In the genomic region with DNA sequence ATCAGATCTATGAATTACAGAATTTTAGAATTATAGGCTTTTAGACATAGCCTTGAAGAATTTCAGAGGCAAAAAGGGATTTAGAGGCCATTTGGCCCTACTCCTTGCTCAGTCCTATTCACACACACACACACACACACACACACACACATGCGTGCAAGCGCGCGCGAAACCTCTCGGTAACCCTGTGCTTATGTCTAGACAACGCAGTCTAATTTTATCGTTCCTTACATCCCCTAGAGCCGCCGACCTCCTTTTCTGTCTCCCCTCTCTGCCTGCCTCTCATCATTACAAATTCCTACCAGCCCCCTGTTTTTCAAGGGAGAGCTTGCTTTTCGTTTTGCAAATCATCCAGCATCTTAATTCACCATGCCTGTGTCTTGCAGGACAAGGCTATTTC, we compare ENCODE assay signal across 1 cellular context.
TF ChIP-seq lines count a peak whose summit lies in the region.

No MANE protein-coding gene starts in this region.

TF ChIP-seq in GM23338, 12 proteins besides CTCF, POLR2A, EP300 and RAD21 (continued from another document):
- TF ChIP-seq, protein P1, sequence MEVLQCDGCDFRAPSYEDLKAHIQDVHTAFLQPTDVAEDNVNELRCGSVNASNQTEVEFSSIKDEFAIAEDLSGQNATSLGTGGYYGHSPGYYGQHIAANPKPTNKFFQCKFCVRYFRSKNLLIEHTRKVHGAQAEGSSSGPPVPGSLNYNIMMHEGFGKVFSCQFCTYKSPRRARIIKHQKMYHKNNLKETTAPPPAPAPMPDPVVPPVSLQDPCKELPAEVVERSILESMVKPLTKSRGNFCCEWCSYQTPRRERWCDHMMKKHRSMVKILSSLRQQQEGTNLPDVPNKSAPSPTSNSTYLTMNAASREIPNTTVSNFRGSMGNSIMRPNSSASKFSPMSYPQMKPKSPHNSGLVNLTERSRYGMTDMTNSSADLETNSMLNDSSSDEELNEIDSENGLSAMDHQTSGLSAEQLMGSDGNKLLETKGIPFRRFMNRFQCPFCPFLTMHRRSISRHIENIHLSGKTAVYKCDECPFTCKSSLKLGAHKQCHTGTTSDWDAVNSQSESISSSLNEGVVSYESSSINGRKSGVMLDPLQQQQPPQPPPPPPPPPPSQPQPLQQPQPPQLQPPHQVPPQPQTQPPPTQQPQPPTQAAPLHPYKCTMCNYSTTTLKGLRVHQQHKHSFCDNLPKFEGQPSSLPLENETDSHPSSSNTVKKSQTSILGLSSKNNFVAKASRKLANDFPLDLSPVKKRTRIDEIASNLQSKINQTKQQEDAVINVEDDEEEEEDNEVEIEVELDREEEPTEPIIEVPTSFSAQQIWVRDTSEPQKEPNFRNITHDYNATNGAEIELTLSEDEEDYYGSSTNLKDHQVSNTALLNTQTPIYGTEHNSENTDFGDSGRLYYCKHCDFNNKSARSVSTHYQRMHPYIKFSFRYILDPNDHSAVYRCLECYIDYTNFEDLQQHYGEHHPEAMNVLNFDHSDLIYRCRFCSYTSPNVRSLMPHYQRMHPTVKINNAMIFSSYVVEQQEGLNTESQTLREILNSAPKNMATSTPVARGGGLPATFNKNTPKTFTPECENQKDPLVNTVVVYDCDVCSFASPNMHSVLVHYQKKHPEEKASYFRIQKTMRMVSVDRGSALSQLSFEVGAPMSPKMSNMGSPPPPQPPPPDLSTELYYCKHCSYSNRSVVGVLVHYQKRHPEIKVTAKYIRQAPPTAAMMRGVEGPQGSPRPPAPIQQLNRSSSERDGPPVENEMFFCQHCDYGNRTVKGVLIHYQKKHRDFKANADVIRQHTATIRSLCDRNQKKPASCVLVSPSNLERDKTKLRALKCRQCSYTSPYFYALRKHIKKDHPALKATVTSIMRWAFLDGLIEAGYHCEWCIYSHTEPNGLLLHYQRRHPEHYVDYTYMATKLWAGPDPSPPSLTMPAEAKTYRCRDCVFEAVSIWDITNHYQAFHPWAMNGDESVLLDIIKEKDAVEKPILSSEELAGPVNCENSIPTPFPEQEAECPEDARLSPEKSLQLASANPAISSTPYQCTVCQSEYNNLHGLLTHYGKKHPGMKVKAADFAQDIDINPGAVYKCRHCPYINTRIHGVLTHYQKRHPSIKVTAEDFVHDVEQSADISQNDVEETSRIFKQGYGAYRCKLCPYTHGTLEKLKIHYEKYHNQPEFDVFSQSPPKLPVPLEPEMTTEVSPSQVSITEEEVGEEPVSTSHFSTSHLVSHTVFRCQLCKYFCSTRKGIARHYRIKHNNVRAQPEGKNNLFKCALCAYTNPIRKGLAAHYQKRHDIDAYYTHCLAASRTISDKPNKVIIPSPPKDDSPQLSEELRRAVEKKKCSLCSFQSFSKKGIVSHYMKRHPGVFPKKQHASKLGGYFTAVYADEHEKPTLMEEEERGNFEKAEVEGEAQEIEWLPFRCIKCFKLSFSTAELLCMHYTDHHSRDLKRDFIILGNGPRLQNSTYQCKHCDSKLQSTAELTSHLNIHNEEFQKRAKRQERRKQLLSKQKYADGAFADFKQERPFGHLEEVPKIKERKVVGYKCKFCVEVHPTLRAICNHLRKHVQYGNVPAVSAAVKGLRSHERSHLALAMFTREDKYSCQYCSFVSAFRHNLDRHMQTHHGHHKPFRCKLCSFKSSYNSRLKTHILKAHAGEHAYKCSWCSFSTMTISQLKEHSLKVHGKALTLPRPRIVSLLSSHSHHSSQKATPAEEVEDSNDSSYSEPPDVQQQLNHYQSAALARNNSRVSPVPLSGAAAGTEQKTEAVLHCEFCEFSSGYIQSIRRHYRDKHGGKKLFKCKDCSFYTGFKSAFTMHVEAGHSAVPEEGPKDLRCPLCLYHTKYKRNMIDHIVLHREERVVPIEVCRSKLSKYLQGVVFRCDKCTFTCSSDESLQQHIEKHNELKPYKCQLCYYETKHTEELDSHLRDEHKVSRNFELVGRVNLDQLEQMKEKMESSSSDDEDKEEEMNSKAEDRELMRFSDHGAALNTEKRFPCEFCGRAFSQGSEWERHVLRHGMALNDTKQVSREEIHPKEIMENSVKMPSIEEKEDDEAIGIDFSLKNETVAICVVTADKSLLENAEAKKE (CRISPR knock-in tag; IDR thresholded peaks at IDR 0.05), result no peak
- TF ChIP-seq ZNF114 (CRISPR knock-in tag; IDR thresholded peaks at IDR 0.05), result no peak
- TF ChIP-seq, protein P2, sequence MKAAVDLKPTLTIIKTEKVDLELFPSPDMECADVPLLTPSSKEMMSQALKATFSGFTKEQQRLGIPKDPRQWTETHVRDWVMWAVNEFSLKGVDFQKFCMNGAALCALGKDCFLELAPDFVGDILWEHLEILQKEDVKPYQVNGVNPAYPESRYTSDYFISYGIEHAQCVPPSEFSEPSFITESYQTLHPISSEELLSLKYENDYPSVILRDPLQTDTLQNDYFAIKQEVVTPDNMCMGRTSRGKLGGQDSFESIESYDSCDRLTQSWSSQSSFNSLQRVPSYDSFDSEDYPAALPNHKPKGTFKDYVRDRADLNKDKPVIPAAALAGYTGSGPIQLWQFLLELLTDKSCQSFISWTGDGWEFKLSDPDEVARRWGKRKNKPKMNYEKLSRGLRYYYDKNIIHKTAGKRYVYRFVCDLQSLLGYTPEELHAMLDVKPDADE (IDR thresholded peaks at IDR 0.05), result no peak
- TF ChIP-seq JUNB (IDR thresholded peaks at IDR 0.05; ENCODE audit: unreplicated experiment), result no peak
- no peak for TF ChIP-seq STAT1 (IDR thresholded peaks at IDR 0.05; ENCODE audit: unreplicated experiment)
- no peak for TF ChIP-seq POLR2AphosphoS5 (IDR thresholded peaks at IDR 0.05; ENCODE audit: low read depth)
